8 cellular contexts compared by ENCODE assay signal in the genomic region with DNA sequence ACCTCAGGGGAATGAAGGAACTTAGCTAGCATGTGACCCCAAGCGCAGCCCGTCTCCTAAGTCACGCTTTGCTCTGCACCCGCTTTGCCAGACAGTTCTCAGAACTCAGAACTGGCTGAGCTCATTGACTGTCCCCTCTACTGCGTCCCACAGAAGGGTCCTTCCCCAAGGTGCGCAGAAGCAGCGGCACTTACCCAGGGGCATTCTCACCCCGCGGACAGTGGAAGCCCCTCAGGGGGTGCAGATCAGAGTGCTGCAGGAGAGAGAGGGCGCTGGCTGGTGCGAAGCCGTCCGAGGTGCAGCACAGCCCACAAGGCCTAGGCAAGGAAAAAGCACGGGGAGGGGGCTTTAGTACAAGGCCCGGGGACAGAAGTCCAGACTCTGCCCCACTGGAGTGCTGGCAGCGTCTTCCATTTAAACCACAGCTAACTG. TPM values are rescaled to one million over a fixed set of nuclear protein-coding genes. Genes with fewer than 3 reads are reported as not detected.
DNase-seq lines count a peak whose midpoint lies in the region; ATAC-seq and TF ChIP-seq lines count a peak whose summit lies in the region.

No MANE protein-coding gene starts in this region.

- ATAC-seq in HG03135 (IDR thresholded peaks at IDR 0.05; ENCODE audit: unreplicated experiment) (peak; percentile 29), naive B cell (ENCODE audit: low read depth in 2 of 2) (peak; percentile 31 to 42), HG03565 (IDR thresholded peaks at IDR 0.05; ENCODE audit: unreplicated experiment) (no peak)

- POLR2A ChIA-PET in BJ (lab: Charles Lee), result no interaction called here

- H3K9me3 Mint-ChIP-seq in endothelial cell (ENCODE audit: unreplicated experiment) (no peaks in the 10 kb centered on the region), naive B cell (no peaks in the 10 kb centered on the region)

- H3K36me3 Mint-ChIP-seq in endothelial cell (ENCODE audit: low read depth, unreplicated experiment), result peaks cover 23% of the 10 kb centered on the region
- H3K36me3 Mint-ChIP-seq in naive B cell, result peaks cover 13 to 16% of the 10 kb centered on the region in 2 donors

- TF ChIP-seq CTCF in BJ (IDR thresholded peaks at IDR 0.05; ENCODE audit: insufficient read depth, low read depth, low read length) (no peak), endothelial cell (IDR thresholded peaks at IDR 0.05; ENCODE audit: unreplicated experiment) (no peak)

- peaks cover 15% of the 10 kb centered on the region for H3K36me3 ChIP-seq in BJ (ENCODE audit: control insufficient read depth, insufficient read depth, low read length)

- H3K4me1 Mint-ChIP-seq in endothelial cell (ENCODE audit: unreplicated experiment), result peaks cover 20% of the 10 kb centered on the region
- H3K4me1 Mint-ChIP-seq in naive B cell, result peaks cover 31 to 39% (median 34%) of the 10 kb centered on the region in 3 donors

- in situ Hi-C loops in G401 (cut with HindIII; ENCODE audit: low sequenced_read_pairs), result no loop called here

- no peak for DNase-seq in BJ (ENCODE audit: low read depth)
- peak; percentile 41 for DNase-seq in activated CD4-positive, CD25-positive, alpha-beta regulatory T cell treated with anti-CD3 and anti-CD28 coated beads, Interleukin-2, amount 50 U/mL, for 72 hours
- DNase-seq in endothelial cell (ENCODE audit: low spot score), result peak; percentile 22
- peak; percentile 14 for DNase-seq in naive B cell
- no peak for DNase-seq in G401 (ENCODE audit: low spot score)
- DNase-seq in SW 1271 (lab: John Stamatoyannopoulos, UW), result no peak

- H3K27ac Mint-ChIP-seq in endothelial cell (ENCODE audit: unreplicated experiment) (peak overlapping the region; percentile 72), naive B cell (peak overlapping the region; percentile 72 to 97 (median 94))

- CTCF ChIA-PET in BJ (lab: Yijun Ruan, JAX), result interaction anchor here (1.3 to 3.1 kb wide), 4 partner anchors 11 to 39 kb away, joined by 3 to 58 read pairs (median 9); a partner anchor contains a TSS

- peak overlapping the region; percentile 86 for H3K4me3 ChIP-seq in BJ (ENCODE audit: low read depth, low read length)

- H3K27me3 Mint-ChIP-seq in endothelial cell (ENCODE audit: unreplicated experiment) (peaks cover 4% of the 10 kb centered on the region), naive B cell (peaks cover 0 to 17% (median 13%) of the 10 kb centered on the region in 3 donors)

- H3K27me3 ChIP-seq in BJ (ENCODE audit: control insufficient read depth, insufficient read depth, low read length), result no peaks in the 10 kb centered on the region

- peak overlapping the region; percentile 96 for H3K4me3 Mint-ChIP-seq in endothelial cell (ENCODE audit: unreplicated experiment)
- peak overlapping the region; percentile 87 to 96 (median 96) for H3K4me3 Mint-ChIP-seq in naive B cell

RNA-seq across cellular contexts. Expression of a gene that starts 0.8 kb away (rescaled TPM):
- polyA plus RNA-seq in BJ (2011; rRNA removed) (27.9 and 41.4 TPM in 2 replicates), naive B cell (ENCODE audit: low read depth in 6 of 6) (10 to 100 TPM; 25.8 to 100.0 (median 56.5) TPM)
- polyA minus RNA-seq in BJ (2011; rRNA and poly(A)+ RNA removed), result 10.8 and 15.4 TPM in 2 replicates
- 18.0 TPM for total RNA-seq in endothelial cell (ENCODE audit: unreplicated experiment)
- 64.7 and 97.1 TPM in 2 replicates for total RNA-seq in G401 (2014; rRNA removed; shearing (Covaris generic))

RNA-seq across cellular contexts. Expression of a gene that starts 38.3 kb away (rescaled TPM):
- polyA plus RNA-seq in BJ (2011; rRNA removed) (14.8 and 24.3 TPM in 2 replicates), naive B cell (ENCODE audit: low read depth in 6 of 6) (10 to 100 TPM in 5 of 6 donors, 1 to 10 TPM in 1; 6.3 to 17.4 (median 11.8) TPM)
- polyA minus RNA-seq in BJ (2011; rRNA and poly(A)+ RNA removed), result 21.2 and 24.3 TPM in 2 replicates
- total RNA-seq in endothelial cell (ENCODE audit: unreplicated experiment), result 46.0 TPM
- 4.9 and 8.7 TPM in 2 replicates for total RNA-seq in G401 (2014; rRNA removed; shearing (Covaris generic))

Comparison
In these comparisons a context has a peak if more than half of its experiments do, and no peak if none do; other contexts are left out.
1. DNase-seq: peak in activated CD4-positive, CD25-positive, alpha-beta regulatory T cell treated with anti-CD3 and anti-CD28 coated beads, Interleukin-2, amount 50 U/mL, for 72 hours (single experiment), endothelial cell (single experiment) and naive B cell (single experiment); none in BJ (single experiment), G401 (single experiment) and SW 1271 (0 of 2).